Comparison of ENCODE assay signal across 11 cellular contexts in genomic region chr11:9982796-9983579, GRCh38.
DNase-seq lines count a peak whose midpoint lies in the region.
"Had no signal": no experiment of that assay in that cellular context is flagged by ENCODE, and none has a peak within 500 bp of the region (broad histone marks: within the 10 kb centered on the region; RNA-seq: fewer than 3 reads in every experiment).

No MANE protein-coding gene starts in this region.

- H3K36me3 Mint-ChIP-seq in activated naive CD4-positive, alpha-beta T cell treated with anti-CD3 and anti-CD28 coated beads for 36 hours (ENCODE audit: low read depth): peaks cover 7% of the 10 kb centered on the region

- no peaks in the 10 kb centered on the region for H3K27me3 Mint-ChIP-seq in activated naive CD4-positive, alpha-beta T cell treated with anti-CD3 and anti-CD28 coated beads for 36 hours (ENCODE audit: low read depth)

- H3K9me3 Mint-ChIP-seq in activated naive CD4-positive, alpha-beta T cell treated with anti-CD3 and anti-CD28 coated beads for 36 hours: no peaks in the 10 kb centered on the region

- H3K4me1 Mint-ChIP-seq in activated naive CD4-positive, alpha-beta T cell treated with anti-CD3 and anti-CD28 coated beads for 36 hours (ENCODE audit: low read depth): peaks cover 3% of the 10 kb centered on the region

- no peak overlapping the region for H3K27ac Mint-ChIP-seq in activated naive CD4-positive, alpha-beta T cell treated with anti-CD3 and anti-CD28 coated beads for 36 hours

- no peak overlapping the region for H3K4me3 Mint-ChIP-seq in activated naive CD4-positive, alpha-beta T cell treated with anti-CD3 and anti-CD28 coated beads for 36 hours

- CTCF ChIA-PET in activated naive CD4-positive, alpha-beta T cell treated with anti-CD3 and anti-CD28 coated beads for 36 hours (lab: Charles Lee): interaction anchor here (1.5 kb wide), 1 partner anchor 10 kb away, joined by 4 read pairs; no protein-coding TSS in a partner anchor

- peak; percentile 89 for DNase-seq in A172 (ENCODE audit: low spot score)
- DNase-seq in HT1080 (ENCODE audit: low read depth): peak; percentile 82
- DNase-seq in astrocyte of the hippocampus (ENCODE audit: low read depth, low spot score): peak; percentile 17
- peak; percentile 42 for DNase-seq in iPS-NIHi7 (ENCODE audit: extremely low spot score)
- no peak for DNase-seq in NCI-H774 (lab: John Stamatoyannopoulos, UW)
- DNase-seq in NCI-H1417 treated with DMSO at 0.1 percent for 48 hours (lab: John Stamatoyannopoulos, UW): no peak
- DNase-seq in activated naive CD4-positive, alpha-beta T cell treated with anti-CD3 and anti-CD28 coated beads for 36 hours: no peak
- no peak for DNase-seq in GM19240 (ENCODE audit: insufficient read length, low spot score)
- DNase-seq: NCI-H524 treated with DMSO at 0.1 percent for 48 hours; stimulated activated CD4-positive, alpha-beta T cell treated with anti-CD3 and anti-CD28 coated beads, Interleukin-12 subunit alpha, Interleukin-12 subunit beta, amount 100 ng/mL, for 4 hours; T-helper 9 cell had no signal

- intact Hi-C loops in activated naive CD4-positive, alpha-beta T cell treated with anti-CD3 and anti-CD28 coated beads for 36 hours (cut with micrococcal nuclease): no loop called here

Comparison
In these comparisons a context has a peak if more than half of its experiments do, and no peak if none do; other contexts are left out.
1. DNase-seq: peak in A172 (single experiment), HT1080 (single experiment), astrocyte of the hippocampus (single experiment) and iPS-NIHi7 (single experiment); none in NCI-H774 (single experiment), NCI-H1417 treated with DMSO at 0.1 percent for 48 hours (single experiment), activated naive CD4-positive, alpha-beta T cell treated with anti-CD3 and anti-CD28 coated beads for 36 hours (single experiment) and GM19240 (single experiment).